ENCODE assay signal across 1 cellular context in the genomic region with DNA sequence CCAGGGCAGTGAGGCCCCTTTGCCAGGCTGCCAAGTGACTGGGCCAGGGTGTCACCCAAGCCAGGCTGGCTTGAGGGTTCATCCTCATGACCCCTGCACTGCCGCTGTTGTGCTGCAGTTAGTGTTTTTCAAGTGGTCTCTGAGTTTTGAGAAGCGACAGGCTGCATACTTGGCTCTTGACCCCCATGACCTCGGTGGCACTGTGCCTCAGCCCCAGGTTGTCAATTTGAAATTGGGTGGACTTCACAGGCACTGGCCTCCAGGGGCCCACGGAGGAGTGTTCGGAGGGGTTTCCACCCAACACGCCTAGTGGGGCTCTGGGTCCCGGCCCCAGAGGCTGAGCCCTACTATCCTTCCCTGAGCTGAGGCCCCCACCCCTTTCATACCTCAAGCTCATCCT.
TF ChIP-seq lines count a peak whose summit lies in the region.

No MANE protein-coding gene starts in this region.

TF ChIP-seq in HepG2, 621 proteins besides CTCF, POLR2A, EP300 and RAD21:
- TF ChIP-seq, protein P1, sequence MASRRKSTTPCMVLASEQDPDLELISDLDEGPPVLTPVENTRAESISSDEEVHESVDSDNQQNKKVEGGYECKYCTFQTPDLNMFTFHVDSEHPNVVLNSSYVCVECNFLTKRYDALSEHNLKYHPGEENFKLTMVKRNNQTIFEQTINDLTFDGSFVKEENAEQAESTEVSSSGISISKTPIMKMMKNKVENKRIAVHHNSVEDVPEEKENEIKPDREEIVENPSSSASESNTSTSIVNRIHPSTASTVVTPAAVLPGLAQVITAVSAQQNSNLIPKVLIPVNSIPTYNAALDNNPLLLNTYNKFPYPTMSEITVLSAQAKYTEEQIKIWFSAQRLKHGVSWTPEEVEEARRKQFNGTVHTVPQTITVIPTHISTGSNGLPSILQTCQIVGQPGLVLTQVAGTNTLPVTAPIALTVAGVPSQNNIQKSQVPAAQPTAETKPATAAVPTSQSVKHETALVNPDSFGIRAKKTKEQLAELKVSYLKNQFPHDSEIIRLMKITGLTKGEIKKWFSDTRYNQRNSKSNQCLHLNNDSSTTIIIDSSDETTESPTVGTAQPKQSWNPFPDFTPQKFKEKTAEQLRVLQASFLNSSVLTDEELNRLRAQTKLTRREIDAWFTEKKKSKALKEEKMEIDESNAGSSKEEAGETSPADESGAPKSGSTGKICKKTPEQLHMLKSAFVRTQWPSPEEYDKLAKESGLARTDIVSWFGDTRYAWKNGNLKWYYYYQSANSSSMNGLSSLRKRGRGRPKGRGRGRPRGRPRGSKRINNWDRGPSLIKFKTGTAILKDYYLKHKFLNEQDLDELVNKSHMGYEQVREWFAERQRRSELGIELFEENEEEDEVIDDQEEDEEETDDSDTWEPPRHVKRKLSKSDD (CRISPR knock-in tag; IDR thresholded peaks at IDR 0.05; ENCODE audit: low read depth): no peak
- no peak for TF ChIP-seq HCFC1 (IDR thresholded peaks at IDR 0.05; ENCODE audit: low read depth, low read length)
- TF ChIP-seq ZNF251 (CRISPR knock-in tag; IDR thresholded peaks at IDR 0.05): no peak
- TF ChIP-seq ZNF563 (CRISPR knock-in tag; IDR thresholded peaks at IDR 0.05): no peak
TF ChIP-seq in HepG2: peak in this region for 0.
